In the genomic region with DNA sequence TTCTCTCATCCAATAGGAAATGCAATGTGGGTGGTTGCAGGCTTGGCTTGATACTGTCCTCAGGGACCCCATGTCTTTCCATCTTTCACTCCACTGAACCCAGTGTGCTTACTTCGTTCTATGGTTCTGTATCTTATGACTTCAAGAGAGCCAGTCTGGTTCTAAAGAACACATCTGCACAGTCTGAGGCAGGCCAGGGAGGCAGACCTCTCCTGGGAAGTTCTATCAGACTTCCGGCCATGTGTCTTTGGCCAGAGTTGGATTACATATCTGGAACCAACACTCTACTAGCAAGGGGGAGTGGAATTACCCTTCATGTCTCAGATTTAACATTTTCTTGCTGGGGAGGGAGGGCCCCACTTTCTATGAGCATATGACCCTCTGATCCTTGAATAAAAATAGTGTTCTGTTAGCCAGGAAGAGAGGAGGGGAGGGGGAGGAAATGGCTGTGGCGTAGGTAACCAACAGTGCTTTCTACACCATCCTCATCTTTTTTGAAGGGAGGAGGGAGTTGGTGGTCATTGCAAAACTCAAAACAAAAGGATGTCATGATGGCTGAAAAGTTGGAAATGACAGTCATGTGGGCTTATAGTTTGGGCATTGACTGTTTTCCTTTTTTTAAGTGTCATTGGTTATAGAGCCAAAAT, we compare ENCODE assay signal across 28 cellular contexts.
DNase-seq lines count a peak whose midpoint lies in the region; ATAC-seq and TF ChIP-seq lines count a peak whose summit lies in the region.
"Had no signal": no experiment of that assay in that cellular context is flagged by ENCODE, and none has a peak within 500 bp of the region (broad histone marks: within the 10 kb centered on the region; RNA-seq: fewer than 3 reads in every experiment).

No MANE protein-coding gene starts in this region.

- H3K36me3 ChIP-seq in CD8-positive, alpha-beta T cell (ENCODE audit: insufficient read depth, low read length), result no peaks in the 10 kb centered on the region
- H3K36me3 ChIP-seq in naive thymus-derived CD4-positive, alpha-beta T cell (ENCODE audit: control insufficient read depth in 2 of 3, insufficient read depth in 3 of 3, low read length in 3 of 3), result no peaks in the 10 kb centered on the region
- H3K36me3 ChIP-seq: neural progenitor cell, thoracic aorta had no signal

- no peak overlapping the region for H3K4me3 Mint-ChIP-seq in activated naive CD4-positive, alpha-beta T cell treated with anti-CD3 and anti-CD28 coated beads for 36 hours
- H3K4me3 Mint-ChIP-seq in CD8-positive, alpha-beta T cell, result no peak overlapping the region
- peak overlapping the region in 3 of 10 donors; percentile 12 to 39 (median 19) for H3K4me3 Mint-ChIP-seq in naive thymus-derived CD4-positive, alpha-beta T cell
- H3K4me3 Mint-ChIP-seq: H9; neural progenitor cell; stimulated activated naive CD8-positive, alpha-beta T cell treated with anti-CD3 and anti-CD28 coated beads, Interleukin-15, Interleukin-2, amounts not matched to agents 100 ng/mL and 50 ng/mL, for 24 hours had no signal

- H3K27ac Mint-ChIP-seq in activated naive CD4-positive, alpha-beta T cell treated with anti-CD3 and anti-CD28 coated beads for 36 hours, result no peak overlapping the region
- H3K27ac Mint-ChIP-seq in CD8-positive, alpha-beta T cell, result peak overlapping the region; percentile 53
- H3K27ac Mint-ChIP-seq in naive thymus-derived CD4-positive, alpha-beta T cell, result peak overlapping the region in 5 of 9 donors; percentile 19 to 60 (median 55)
- H3K27ac Mint-ChIP-seq: H9; neural progenitor cell; stimulated activated naive CD8-positive, alpha-beta T cell treated with anti-CD3 and anti-CD28 coated beads, Interleukin-15, Interleukin-2, amounts not matched to agents 100 ng/mL and 50 ng/mL, for 24 hours had no signal

- CTCF ChIA-PET in activated naive CD4-positive, alpha-beta T cell treated with anti-CD3 and anti-CD28 coated beads for 36 hours (lab: Charles Lee), result no interaction called here
- CTCF ChIA-PET in CD8-positive, alpha-beta T cell (lab: Charles Lee), result no interaction called here
- CTCF ChIA-PET in naive thymus-derived CD4-positive, alpha-beta T cell (lab: Charles Lee), result no interaction called here

- ATAC-seq in CD8-positive, alpha-beta T cell, result peak; percentile 62
- no peak for ATAC-seq in naive thymus-derived CD4-positive, alpha-beta T cell
- ATAC-seq: left lobe of liver, PC-3 had no signal

- peak; percentile 19 for DNase-seq in activated naive CD4-positive, alpha-beta T cell treated with anti-CD3 and anti-CD28 coated beads for 36 hours
- DNase-seq in activated naive CD4-positive, alpha-beta T cell (lab: John Stamatoyannopoulos, UW), result no peak
- no peak for DNase-seq in CD8-positive, alpha-beta T cell
- DNase-seq in T-helper 22 cell (ENCODE audit: low read depth), result peak; percentile 9
- DNase-seq in naive thymus-derived CD4-positive, alpha-beta T cell, result peak in 3 of 9 donors; percentile 22 to 34 (median 31)
- DNase-seq in EL, result no peak
- DNase-seq in NCI-H187 (lab: John Stamatoyannopoulos, UW), result no peak
- DNase-seq: activated effector memory CD4-positive, alpha-beta T cell treated with Interleukin-2 at 50 U/mL for 16 hours; AML-193; caudate nucleus; COR-L47; cortex of kidney; effector memory CD4-positive, alpha-beta T cell; GDM1; H9; mesenchymal stem cell; NCI-H1417; NCI-H2081; NCI-H226; NCI-H526 treated with DMSO at 0.1 percent for 48 hours; PC-3; small intestine had no signal

- H3K27me3 ChIP-seq in CD8-positive, alpha-beta T cell (ENCODE audit: insufficient read depth, low read length), result no peaks in the 10 kb centered on the region
- no peaks in the 10 kb centered on the region for H3K27me3 ChIP-seq in naive thymus-derived CD4-positive, alpha-beta T cell (ENCODE audit: control insufficient read depth in 2 of 2, insufficient read depth in 2 of 2, low read length in 2 of 2)
- H3K27me3 ChIP-seq: neural progenitor cell had no signal

- peaks cover 10% of the 10 kb centered on the region for H3K4me1 Mint-ChIP-seq in activated naive CD4-positive, alpha-beta T cell treated with anti-CD3 and anti-CD28 coated beads for 36 hours (ENCODE audit: low read depth)
- H3K4me1 Mint-ChIP-seq in CD8-positive, alpha-beta T cell (ENCODE audit: low read depth), result peaks cover 17% of the 10 kb centered on the region
- peaks cover 2 to 20% (median 12%) of the 10 kb centered on the region in 7 donors for H3K4me1 Mint-ChIP-seq in naive thymus-derived CD4-positive, alpha-beta T cell
- H3K4me1 Mint-ChIP-seq: neural progenitor cell had no signal

- no peaks in the 10 kb centered on the region for H3K36me3 Mint-ChIP-seq in activated naive CD4-positive, alpha-beta T cell treated with anti-CD3 and anti-CD28 coated beads for 36 hours (ENCODE audit: low read depth)
- no peaks in the 10 kb centered on the region for H3K36me3 Mint-ChIP-seq in CD8-positive, alpha-beta T cell
- no peaks in the 10 kb centered on the region for H3K36me3 Mint-ChIP-seq in naive thymus-derived CD4-positive, alpha-beta T cell
- H3K36me3 Mint-ChIP-seq: neural progenitor cell had no signal

- H3K27ac ChIP-seq in CD8-positive, alpha-beta T cell (ENCODE audit: low read depth, low read length), result no peak overlapping the region
- no peak overlapping the region for H3K27ac ChIP-seq in naive thymus-derived CD4-positive, alpha-beta T cell (ENCODE audit: low read depth, low read length)
- H3K27ac ChIP-seq: KMS-11, neural progenitor cell, parathyroid adenoma, thoracic aorta had no signal

- no peaks in the 10 kb centered on the region for H3K9me3 Mint-ChIP-seq in activated naive CD4-positive, alpha-beta T cell treated with anti-CD3 and anti-CD28 coated beads for 36 hours
- H3K9me3 Mint-ChIP-seq in CD8-positive, alpha-beta T cell, result no peaks in the 10 kb centered on the region
- H3K9me3 Mint-ChIP-seq in naive thymus-derived CD4-positive, alpha-beta T cell, result peaks cover 0 to 4% (median 0%) of the 10 kb centered on the region in 11 donors
- H3K9me3 Mint-ChIP-seq: H9, neural progenitor cell had no signal

- H3K27me3 Mint-ChIP-seq in activated naive CD4-positive, alpha-beta T cell treated with anti-CD3 and anti-CD28 coated beads for 36 hours (ENCODE audit: low read depth), result no peaks in the 10 kb centered on the region
- H3K27me3 Mint-ChIP-seq in CD8-positive, alpha-beta T cell (ENCODE audit: low read depth), result no peaks in the 10 kb centered on the region
- peaks cover 0 to 8% (median 0%) of the 10 kb centered on the region in 5 donors for H3K27me3 Mint-ChIP-seq in naive thymus-derived CD4-positive, alpha-beta T cell

- H3K4me3 ChIP-seq in CD8-positive, alpha-beta T cell (ENCODE audit: low read depth, low read length), result no peak overlapping the region
- H3K4me3 ChIP-seq in naive thymus-derived CD4-positive, alpha-beta T cell (ENCODE audit: low read length), result no peak overlapping the region
- H3K4me3 ChIP-seq: neural progenitor cell, thoracic aorta had no signal

- POLR2A ChIA-PET in CD8-positive, alpha-beta T cell (lab: Charles Lee), result interaction anchor here (0.7 kb wide), 1 partner anchor 9 kb away, joined by 4 read pairs; no protein-coding TSS in a partner anchor
- POLR2A ChIA-PET in naive thymus-derived CD4-positive, alpha-beta T cell (lab: Charles Lee), result no interaction called here

- peaks cover 13% of the 10 kb centered on the region for H3K4me1 ChIP-seq in CD8-positive, alpha-beta T cell (ENCODE audit: insufficient read depth, low read length)
- peaks cover 0 to 16% of the 10 kb centered on the region in 2 donors for H3K4me1 ChIP-seq in naive thymus-derived CD4-positive, alpha-beta T cell (ENCODE audit: control insufficient read depth in 2 of 2, insufficient read depth in 2 of 2, low read length in 2 of 2)
- H3K4me1 ChIP-seq: neural progenitor cell, parathyroid adenoma had no signal

- H3K9me3 ChIP-seq in CD8-positive, alpha-beta T cell (ENCODE audit: low read length), result no peaks in the 10 kb centered on the region
- no peaks in the 10 kb centered on the region for H3K9me3 ChIP-seq in naive thymus-derived CD4-positive, alpha-beta T cell (ENCODE audit: control insufficient read depth in 2 of 3, low read length in 3 of 3)
- H3K9me3 ChIP-seq: thoracic aorta had no signal

- TF ChIP-seq CTCF in CD8-positive, alpha-beta T cell (IDR thresholded peaks at IDR 0.05), result no peak

- intact Hi-C loops in activated naive CD4-positive, alpha-beta T cell treated with anti-CD3 and anti-CD28 coated beads for 36 hours (cut with micrococcal nuclease), result no loop called here
- intact Hi-C loops in CD8-positive, alpha-beta T cell (cut with DNase I, micrococcal nuclease), result no loop called here
- intact Hi-C loops in naive thymus-derived CD4-positive, alpha-beta T cell (cut with micrococcal nuclease), result no loop called here

Comparison
In these comparisons a context has a peak if more than half of its experiments do, and no peak if none do; other contexts are left out.
1. DNase-seq: peak in activated naive CD4-positive, alpha-beta T cell treated with anti-CD3 and anti-CD28 coated beads for 36 hours (single experiment) and T-helper 22 cell (single experiment); none in activated naive CD4-positive, alpha-beta T cell (0 of 4), CD8-positive, alpha-beta T cell (0 of 7), EL (single experiment) and NCI-H187 (0 of 2).